Comparison of ENCODE assay signal across 8 cellular contexts in the genomic region with DNA sequence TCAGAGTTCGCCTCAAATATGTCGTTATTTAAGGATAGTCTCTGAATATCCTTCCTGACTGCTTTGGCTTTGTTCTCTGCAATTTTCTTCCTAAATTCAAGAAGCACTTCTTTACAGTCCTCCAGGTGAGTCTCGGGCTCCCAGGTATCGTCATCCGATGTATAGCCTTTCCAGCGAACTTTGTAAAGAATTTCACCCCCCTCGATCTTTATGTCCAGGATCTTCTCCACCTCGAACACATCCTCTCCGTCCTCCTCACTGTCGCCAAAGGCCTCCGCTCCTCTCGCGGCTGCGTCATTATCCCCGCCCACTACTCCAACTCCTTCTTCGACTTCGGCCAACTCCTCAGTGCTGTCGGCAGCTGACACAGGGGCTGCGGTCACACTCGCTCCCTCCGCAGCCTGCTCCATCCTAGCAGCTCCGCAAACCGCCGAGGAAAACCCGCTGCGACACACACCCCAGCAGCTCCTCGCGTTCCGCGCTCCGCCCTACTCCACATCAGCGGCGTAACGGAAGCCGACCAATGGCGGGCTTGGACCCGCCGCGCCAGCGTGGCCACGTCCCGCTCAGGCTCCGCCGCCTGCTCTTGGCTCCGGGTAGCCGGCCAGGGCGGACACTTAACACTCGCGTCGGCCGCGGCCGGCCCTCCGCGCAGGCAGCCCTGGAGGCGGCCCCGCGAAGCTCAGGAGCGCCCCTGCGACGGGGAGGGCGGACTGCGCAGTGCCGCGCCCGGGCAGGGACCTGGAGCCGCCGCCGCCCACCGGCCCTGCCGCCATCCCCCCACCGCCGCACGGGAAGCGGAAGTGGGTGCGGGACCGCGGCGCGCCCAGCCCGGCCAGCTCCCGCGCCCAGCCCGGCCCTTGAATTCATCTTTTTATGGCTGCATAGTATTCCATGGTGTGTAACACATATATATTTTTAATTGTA. TPM values are rescaled to one million over a fixed set of nuclear protein-coding genes. Genes with fewer than 3 reads are reported as not detected.
A peak's percentile ranks its signal among the peaks of the same experiment; 100 is the strongest.
DNase-seq lines count a peak whose midpoint lies in the region; ATAC-seq and TF ChIP-seq lines count a peak whose summit lies in the region.

No MANE protein-coding gene starts in this region.

- DNase-seq in AG04450 (ENCODE audit: low read depth, low spot score) (peak; percentile 11), NCI-H524 (lab: John Stamatoyannopoulos, UW) (peak; percentile 75 to 76), iPS DF 6.9 (ENCODE audit: low read depth, low spot score) (peak; percentile 48), HuH-7.5 (ENCODE audit: low spot score) (no peak)
- DNase-seq in activated naive CD8-positive, alpha-beta T cell treated with anti-CD3 and anti-CD28 coated beads, Interleukin-2, amount 50 U/mL, for 24 hours: peak; percentile 34
- peak; percentile 13 to 31 for DNase-seq in stimulated activated CD4-positive, alpha-beta T cell treated with anti-CD3 and anti-CD28 coated beads, Interleukin-12 subunit alpha, Interleukin-12 subunit beta, amount 100 ng/mL, for 24 hours (ENCODE audit: low read depth in 2 of 2)

- ATAC-seq in activated naive CD8-positive, alpha-beta T cell treated with anti-CD3 and anti-CD28 coated beads, Interleukin-2, amount 50 U/mL, for 24 hours: peak; percentile 88
- ATAC-seq in GM21526 (IDR thresholded peaks at IDR 0.05; ENCODE audit: low FRiP score, unreplicated experiment): no peak
- ATAC-seq in stimulated activated memory B cell treated with anti-CD40 and anti-IgM and Interleukin-4, amounts not matched to agents 10 μg/mL and 1 μg/mL and 100 μg/mL, for 72 hours: no peak

- no peaks in the 10 kb centered on the region for H3K36me3 ChIP-seq in iPS DF 6.9 (ENCODE audit: control insufficient read depth, insufficient read depth, low read length)

- H3K27me3 ChIP-seq in AG04450 (ENCODE audit: control insufficient read depth, insufficient read depth, low read length): no peaks in the 10 kb centered on the region
- H3K27me3 ChIP-seq in iPS DF 6.9 (ENCODE audit: control insufficient read depth, insufficient read depth, low read length): no peaks in the 10 kb centered on the region; the same call in 1 of the 2 replicates

- H3K4me3 ChIP-seq in AG04450 (ENCODE audit: low read depth, low read length) (peak overlapping the region; percentile 57), iPS DF 6.9 (ENCODE audit: low read length) (peak overlapping the region; percentile 44; the same call in 1 of the 2 replicates)

- CTCF ChIA-PET in AG04450 (lab: Charles Lee): interaction anchor here (0.6 to 2.0 kb wide), 5 partner anchors 10 to 327 kb away, joined by 3 to 10 read pairs (median 3); no protein-coding TSS in a partner anchor

- no peak overlapping the region for H3K27ac Mint-ChIP-seq in activated naive CD8-positive, alpha-beta T cell treated with anti-CD3 and anti-CD28 coated beads, Interleukin-2, amount 50 U/mL, for 24 hours
- no peak overlapping the region for H3K27ac Mint-ChIP-seq in stimulated activated memory B cell treated with anti-CD40 and anti-IgM and Interleukin-4, amounts not matched to agents 10 μg/mL and 1 μg/mL and 100 μg/mL, for 72 hours

- H3K9me3 Mint-ChIP-seq in activated naive CD8-positive, alpha-beta T cell treated with anti-CD3 and anti-CD28 coated beads, Interleukin-2, amount 50 U/mL, for 24 hours: no peaks in the 10 kb centered on the region
- H3K9me3 Mint-ChIP-seq in stimulated activated memory B cell treated with anti-CD40 and anti-IgM and Interleukin-4, amounts not matched to agents 10 μg/mL and 1 μg/mL and 100 μg/mL, for 72 hours: peaks cover 3% of the 10 kb centered on the region

- H3K9me3 ChIP-seq in AG04450 (ENCODE audit: control insufficient read depth, insufficient read depth, low read length): peaks cover 6% of the 10 kb centered on the region
- no peaks in the 10 kb centered on the region for H3K9me3 ChIP-seq in iPS DF 6.9 (ENCODE audit: control insufficient read depth, insufficient read depth, low read length)

- no peaks in the 10 kb centered on the region for H3K4me1 Mint-ChIP-seq in activated naive CD8-positive, alpha-beta T cell treated with anti-CD3 and anti-CD28 coated beads, Interleukin-2, amount 50 U/mL, for 24 hours
- H3K4me1 Mint-ChIP-seq in stimulated activated memory B cell treated with anti-CD40 and anti-IgM and Interleukin-4, amounts not matched to agents 10 μg/mL and 1 μg/mL and 100 μg/mL, for 72 hours: no peaks in the 10 kb centered on the region

- H3K36me3 Mint-ChIP-seq in activated naive CD8-positive, alpha-beta T cell treated with anti-CD3 and anti-CD28 coated beads, Interleukin-2, amount 50 U/mL, for 24 hours (ENCODE audit: low read depth): no peaks in the 10 kb centered on the region
- H3K36me3 Mint-ChIP-seq in stimulated activated memory B cell treated with anti-CD40 and anti-IgM and Interleukin-4, amounts not matched to agents 10 μg/mL and 1 μg/mL and 100 μg/mL, for 72 hours: no peaks in the 10 kb centered on the region

- no peak for TF ChIP-seq CTCF in AG04450 (IDR thresholded peaks at IDR 0.05; ENCODE audit: low read depth, low read length)

- peak overlapping the region; percentile 63 for H3K4me3 Mint-ChIP-seq in activated naive CD8-positive, alpha-beta T cell treated with anti-CD3 and anti-CD28 coated beads, Interleukin-2, amount 50 U/mL, for 24 hours
- no peak overlapping the region for H3K4me3 Mint-ChIP-seq in stimulated activated memory B cell treated with anti-CD40 and anti-IgM and Interleukin-4, amounts not matched to agents 10 μg/mL and 1 μg/mL and 100 μg/mL, for 72 hours

- H3K27ac ChIP-seq in AG04450 (ENCODE audit: low read depth, low read length) (peak overlapping the region; percentile 34), iPS DF 6.9 (ENCODE audit: low read length) (no peak overlapping the region)

- POLR2A ChIA-PET in AG04450 (lab: Yijun Ruan, JAX): no interaction called here

- H3K27me3 Mint-ChIP-seq in activated naive CD8-positive, alpha-beta T cell treated with anti-CD3 and anti-CD28 coated beads, Interleukin-2, amount 50 U/mL, for 24 hours: peaks cover 38% of the 10 kb centered on the region
- H3K27me3 Mint-ChIP-seq in stimulated activated memory B cell treated with anti-CD40 and anti-IgM and Interleukin-4, amounts not matched to agents 10 μg/mL and 1 μg/mL and 100 μg/mL, for 72 hours: peaks cover 38% of the 10 kb centered on the region

- no CpG with 5 or more reads among the region's 84 CpGs for WGBS in iPS DF 6.9 (ENCODE audit: insufficient coverage, insufficient read length)

- no peaks in the 10 kb centered on the region for H3K4me1 ChIP-seq in iPS DF 6.9 (ENCODE audit: control insufficient read depth, insufficient read depth, low read length)

RNA-seq across cellular contexts. Expression of a gene that starts 4.1 kb away (rescaled TPM):
- 0.36 and 0.82 TPM in 2 replicates for polyA plus RNA-seq in AG04450 (2011; rRNA removed)
- polyA minus RNA-seq in AG04450 (2011; rRNA and poly(A)+ RNA removed): 1.2 and 1.5 TPM in 2 replicates
